In the genomic region with DNA sequence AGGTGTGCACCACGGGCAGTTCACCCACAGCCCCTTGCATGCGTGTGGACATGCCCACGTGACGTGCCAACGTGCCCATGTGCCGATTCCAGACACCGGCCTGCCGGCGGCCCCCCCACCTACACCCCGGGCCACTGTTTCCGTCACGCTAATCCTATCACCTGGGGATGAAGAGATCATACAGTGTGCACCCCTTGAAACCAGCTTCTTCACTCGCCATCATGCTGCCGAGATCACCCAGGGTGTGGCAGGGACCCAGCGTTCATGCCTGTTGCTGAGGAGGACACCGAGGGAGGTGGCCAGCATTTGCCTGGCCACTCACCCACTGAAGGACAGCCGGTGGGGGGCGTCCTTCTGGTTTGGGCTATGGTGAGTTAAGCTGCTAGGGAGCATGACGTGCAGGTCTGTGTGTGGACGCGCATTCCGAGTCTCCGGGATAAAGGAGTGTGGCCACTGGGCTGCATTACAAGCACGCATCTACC, we compare ENCODE assay signal across 14 cellular contexts. TPM values are rescaled to one million over a fixed set of nuclear protein-coding genes. Genes with fewer than 3 reads are reported as not detected.
DNase-seq lines count a peak whose midpoint lies in the region; TF ChIP-seq lines count a peak whose summit lies in the region.
"Had no signal": no experiment of that assay in that cellular context is flagged by ENCODE, and none has a peak within 500 bp of the region (broad histone marks: within the 10 kb centered on the region; RNA-seq: fewer than 3 reads in every experiment).

No MANE protein-coding gene starts in this region.

- H2AK5ac ChIP-seq in mesenchymal stem cell (ENCODE audit: low read length, severe bottlenecking), result no peak overlapping the region

- H4K91ac ChIP-seq in mesenchymal stem cell (ENCODE audit: low read length), result no peak overlapping the region

- H2BK5ac ChIP-seq in mesenchymal stem cell (ENCODE audit: low read depth, low read length, poor library complexity, severe bottlenecking), result no peak overlapping the region

- no peak overlapping the region for H2BK120ac ChIP-seq in mesenchymal stem cell (ENCODE audit: low read depth, low read length)

- TF ChIP-seq CTCF in chondrocyte (IDR thresholded peaks at IDR 0.05), result no peak
- no peak for TF ChIP-seq CTCF in suprapubic skin (IDR thresholded peaks at IDR 0.05)

- H3K4me3 ChIP-seq in mesenchymal stem cell (ENCODE audit: insufficient read depth in 1 of 2, low read depth in 1 of 2, low read length in 2 of 2), result no peak overlapping the region
- H3K4me3 ChIP-seq in suprapubic skin, result no peak overlapping the region
- H3K4me3 ChIP-seq: BLaER1 treated with 17β-estradiol and CSF1 and Interleukin-3, amounts not matched to agents 10 nM and 100 nM had no signal

- no peak for TF ChIP-seq EP300 in suprapubic skin (IDR thresholded peaks at IDR 0.05)

- peaks cover 90 to 95% of the 10 kb centered on the region in 2 experiments for H3K36me3 ChIP-seq in mesenchymal stem cell (ENCODE audit: control insufficient read depth in 1 of 2, insufficient read depth in 2 of 2, low read depth in 1 of 2, low read length in 2 of 2)
- H3K36me3 ChIP-seq in suprapubic skin, result peaks cover 77% of the 10 kb centered on the region

- 97% methylated on average over 24 of the region's 24 CpGs for WGBS in mesenchymal stem cell
- 55% methylated on average over 18 of the region's 24 CpGs for WGBS in suprapubic skin

- no peak overlapping the region for H3K23ac ChIP-seq in mesenchymal stem cell (ENCODE audit: low read length in 2 of 2)

- DNase-seq in chondrocyte (ENCODE audit: low spot score) (peak; percentile 91), mesenchymal stem cell (no peak), suprapubic skin (ENCODE audit: low spot score in 2 of 2) (peak; percentile 64), erythroblast (lab: John Stamatoyannopoulos, UW) (no peak), NCI-H2029 treated with DMSO at 0.1 percent for 48 hours (lab: John Stamatoyannopoulos, UW) (no peak), AG08396 (ENCODE audit: low spot score) (no peak)
- DNase-seq: activated CD4-positive, alpha-beta T cell treated with anti-CD3 and anti-CD28 coated beads, Interleukin-2, amount 50 U/mL, for 4 hours; activated T-cell treated with anti-CD3 and anti-CD28 coated beads, Interleukin-2, amount 50 U/mL, for 72 hours; DMS153; Karpas-422; NCI-H2227 treated with DMSO at 0.1 percent for 48 hours had no signal

- no peak overlapping the region for H3K4me2 ChIP-seq in mesenchymal stem cell (ENCODE audit: low read length, poor library complexity, severe bottlenecking)

- H3K4me3 Mint-ChIP-seq in chondrocyte (ENCODE audit: unreplicated experiment), result no peak overlapping the region
- H3K4me3 Mint-ChIP-seq: activated T-cell treated with anti-CD3 and anti-CD28 coated beads, Interleukin-2, amount 50 U/mL, for 72 hours had no signal

- H2AFZ ChIP-seq in mesenchymal stem cell (ENCODE audit: low read depth, low read length), result no peak overlapping the region
- H2AFZ ChIP-seq: parathyroid adenoma had no signal

- H3K18ac ChIP-seq in mesenchymal stem cell (ENCODE audit: low read depth in 1 of 2, low read length in 2 of 2), result no peak overlapping the region

- TF ChIP-seq POLR2A in suprapubic skin (IDR thresholded peaks at IDR 0.05), result no peak
- no peak for TF ChIP-seq POLR2A in erythroblast (IDR thresholded peaks at IDR 0.05; ENCODE audit: low read length)

- H3K4me1 Mint-ChIP-seq in chondrocyte (ENCODE audit: low read depth), result peaks cover 30% of the 10 kb centered on the region

- no peak overlapping the region for H2BK12ac ChIP-seq in mesenchymal stem cell (ENCODE audit: low read length in 2 of 2)

- H2BK15ac ChIP-seq in mesenchymal stem cell (ENCODE audit: low read depth, poor library complexity, severe bottlenecking), result no peak overlapping the region

- H3K79me1 ChIP-seq in mesenchymal stem cell (replicated peaks; ENCODE audit: low read length, poor library complexity, severe bottlenecking), result peaks cover 32% of the 10 kb centered on the region

- peak overlapping the region; percentile 88 for H3K27ac Mint-ChIP-seq in chondrocyte (ENCODE audit: unreplicated experiment)

- H3K4me1 ChIP-seq in mesenchymal stem cell (ENCODE audit: control insufficient read depth, insufficient read depth, low read depth, low read length) (peaks cover 25% of the 10 kb centered on the region), suprapubic skin (peaks cover 42% of the 10 kb centered on the region)
- H3K4me1 ChIP-seq: parathyroid adenoma had no signal

- no peaks in the 10 kb centered on the region for H3K27me3 Mint-ChIP-seq in chondrocyte (ENCODE audit: low read depth)

- peak overlapping the region; percentile 57 for H3K9ac ChIP-seq in mesenchymal stem cell (ENCODE audit: low read length)
- H3K9ac ChIP-seq: parathyroid adenoma had no signal

- H3K27me3 ChIP-seq in mesenchymal stem cell (ENCODE audit: control insufficient read depth in 1 of 2, insufficient read depth in 1 of 2, low read length in 2 of 2) (no peaks in the 10 kb centered on the region), suprapubic skin (no peaks in the 10 kb centered on the region)
- H3K27me3 ChIP-seq: BLaER1 treated with 17β-estradiol and CSF1 and Interleukin-3, amounts not matched to agents 10 nM and 100 nM had no signal

- no peak overlapping the region for H3K4ac ChIP-seq in mesenchymal stem cell (ENCODE audit: low read depth in 1 of 2, low read length in 2 of 2)

- H3K9me3 ChIP-seq in mesenchymal stem cell (ENCODE audit: control insufficient read depth, low read length), result no peaks in the 10 kb centered on the region
- H3K9me3 ChIP-seq in suprapubic skin, result no peaks in the 10 kb centered on the region
- H3K9me3 ChIP-seq: BLaER1 treated with 17β-estradiol and CSF1 and Interleukin-3, amounts not matched to agents 10 nM and 100 nM had no signal

- H4K8ac ChIP-seq in mesenchymal stem cell (ENCODE audit: low read length), result no peak overlapping the region

- no peak overlapping the region for H3K27ac ChIP-seq in mesenchymal stem cell (ENCODE audit: low read length, poor library complexity, severe bottlenecking)
- H3K27ac ChIP-seq in suprapubic skin, result no peak overlapping the region
- H3K27ac ChIP-seq: parathyroid adenoma had no signal

- peaks cover 23% of the 10 kb centered on the region for H3K36me3 Mint-ChIP-seq in chondrocyte (ENCODE audit: low read depth)

- no peaks in the 10 kb centered on the region for H3K9me3 Mint-ChIP-seq in chondrocyte (ENCODE audit: low read depth)
- H3K9me3 Mint-ChIP-seq: activated T-cell treated with anti-CD3 and anti-CD28 coated beads, Interleukin-2, amount 50 U/mL, for 72 hours had no signal

- H3K14ac ChIP-seq in mesenchymal stem cell (ENCODE audit: low read length in 2 of 2), result no peak overlapping the region

TF ChIP-seq in PFSK-1, 5 proteins besides CTCF, POLR2A, EP300 and RAD21:
- TF ChIP-seq POLR2AphosphoS5 (IDR thresholded peaks at IDR 0.05; ENCODE audit: low read depth, low read length) (peak; percentile 2; the same call in 1 of the 2 replicates), FOXP2 (optimal IDR thresholded peaks at IDR 0.05; ENCODE audit: borderline replicate concordance, extremely low read depth, extremely low read length, insufficient read depth) (no peak)

RNA-seq across cellular contexts. Expression of a gene that starts 14.1 kb away (rescaled TPM):
- polyA plus RNA-seq in PFSK-1 (2012; ENCODE audit: insufficient read length, low read depth), result 282 TPM
- total RNA-seq in chondrocyte, result 147 to 175 TPM (median 151 TPM) in 3 replicates
- 96.7 TPM for polyA plus RNA-seq in mesenchymal stem cell (2013, experiment 1 of 2)
- 92.8 TPM for polyA plus RNA-seq in mesenchymal stem cell (2013, experiment 2 of 2)
- 100 to 1,000 TPM; 145 to 255 (median 181) TPM for total RNA-seq in suprapubic skin

RNA-seq across cellular contexts. Expression of a gene that starts 54.8 kb away (rescaled TPM):
- polyA plus RNA-seq in PFSK-1 (2012; ENCODE audit: insufficient read length, low read depth), result 65.9 TPM
- 54.4 to 62.6 TPM (median 56.3 TPM) in 3 replicates for total RNA-seq in chondrocyte
- polyA plus RNA-seq in mesenchymal stem cell (2013, experiment 1 of 2), result 37.6 TPM
- polyA plus RNA-seq in mesenchymal stem cell (2013, experiment 2 of 2), result 37.1 TPM
- total RNA-seq in suprapubic skin, result 100 to 1,000 TPM in 1 of 4 donors, 10 to 100 TPM in 3; 58.7 to 112 (median 69.5) TPM

Comparison
In these comparisons a context has a peak if more than half of its experiments do, and no peak if none do; other contexts are left out.
1. DNase-seq: peak in chondrocyte (single experiment) and suprapubic skin (2 of 2); none in mesenchymal stem cell (single experiment), erythroblast (0 of 2), NCI-H2029 treated with DMSO at 0.1 percent for 48 hours (single experiment) and AG08396 (single experiment).